1 cellular context compared by ENCODE assay signal in genomic region chr10:50464004-50464409, GRCh38.
TF ChIP-seq lines count a peak whose summit lies in the region.

No MANE protein-coding gene starts in this region.

TF ChIP-seq in HEK293, 187 proteins besides CTCF, POLR2A, EP300 and RAD21 (continued from another document):
- peak; percentile 75; the same call in 1 of the 2 replicates for TF ChIP-seq TCF7L2 (IDR thresholded peaks at IDR 0.05; ENCODE audit: borderline replicate concordance, low read depth, low read length)
- peak; percentile 67 for TF ChIP-seq ZSCAN4 (tag by site-specific recombination; IDR thresholded peaks at IDR 0.05)
- TF ChIP-seq ZNF701 (tag by site-specific recombination; IDR thresholded peaks at IDR 0.05), result no peak
- TF ChIP-seq ZNF366 (tag by site-specific recombination; conservative IDR thresholded peaks at IDR 0.05), result peak; percentile 59
- TF ChIP-seq ZNF391 (tag by site-specific recombination; IDR thresholded peaks at IDR 0.05; ENCODE audit: borderline replicate concordance, low read depth), result peak; percentile 97
- peak; percentile 99 for TF ChIP-seq ZBTB44 (tag by site-specific recombination; IDR thresholded peaks at IDR 0.05)
- TF ChIP-seq ZNF596 (tag by site-specific recombination; IDR thresholded peaks at IDR 0.05), result peak; percentile 75
- peak; percentile 86 for TF ChIP-seq GFI1B (tag by site-specific recombination; IDR thresholded peaks at IDR 0.05)
- TF ChIP-seq ZNF658 (tag by site-specific recombination; IDR thresholded peaks at IDR 0.05), result no peak
- peak; percentile 84 for TF ChIP-seq KLF17 (tag by site-specific recombination; IDR thresholded peaks at IDR 0.05)
- peak; percentile 95 for TF ChIP-seq IKZF3 (tag by site-specific recombination; IDR thresholded peaks at IDR 0.05)
- 0 out of 2 replicates have a peak, but pooled peaks have one; percentile 38 for TF ChIP-seq ZNF239 (tag by site-specific recombination; IDR thresholded peaks at IDR 0.05)
- TF ChIP-seq ZNF248 (tag by site-specific recombination; IDR thresholded peaks at IDR 0.05), result no peak
- no peak for TF ChIP-seq ZNF140 (tag by site-specific recombination; IDR thresholded peaks at IDR 0.05)
